ENCODE assay signal across 8 cellular contexts in the genomic region with DNA sequence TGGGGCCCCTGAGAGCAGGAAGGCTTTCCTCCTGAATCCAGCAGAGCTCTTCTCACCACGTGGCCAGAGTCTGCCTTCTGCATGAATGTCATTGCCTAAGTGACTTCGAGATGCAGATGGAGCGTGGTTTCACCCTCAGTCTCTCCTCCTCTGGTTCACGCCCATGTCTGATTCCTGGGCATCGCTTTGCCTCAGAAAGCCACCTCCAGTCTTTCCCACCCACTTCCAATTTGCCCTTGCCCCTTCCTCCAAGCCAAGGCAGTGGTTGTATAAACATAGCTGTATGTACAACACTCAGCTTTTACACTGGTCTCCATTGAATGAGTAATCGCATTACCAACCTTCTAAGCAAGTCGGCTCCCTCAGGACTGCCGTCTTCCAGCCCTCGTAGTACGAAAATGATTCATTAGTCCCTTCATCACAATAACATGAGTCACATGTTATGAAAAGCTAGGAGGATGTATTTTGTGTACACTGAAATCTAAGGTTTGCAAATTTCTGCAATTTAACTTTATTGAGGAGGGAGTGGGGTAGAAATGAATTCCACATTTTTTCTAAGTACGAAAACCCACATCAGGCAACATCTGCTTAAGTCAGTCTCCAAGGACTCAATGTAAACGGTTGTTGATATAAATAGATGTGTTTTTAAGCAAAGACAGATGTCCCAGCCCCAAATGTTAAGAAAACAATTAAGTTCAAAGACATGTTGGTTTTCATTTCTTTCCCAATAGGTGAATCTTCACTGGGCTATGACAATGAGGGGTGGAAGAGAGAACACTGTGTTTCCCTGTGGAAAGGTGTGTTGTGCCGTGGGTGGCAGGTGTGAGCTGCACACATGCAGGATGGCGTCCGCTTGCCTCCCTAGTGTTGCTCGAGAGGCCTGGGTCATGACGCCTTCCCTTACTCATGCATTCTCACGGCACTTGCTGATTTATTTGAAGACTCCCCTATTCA. TPM values are rescaled to one million over a fixed set of nuclear protein-coding genes. Genes with fewer than 3 reads are reported as not detected.
DNase-seq lines count a peak whose midpoint lies in the region; ATAC-seq, FAIRE-seq and TF ChIP-seq lines count a peak whose summit lies in the region.

No MANE protein-coding gene starts in this region.

- H3K27ac ChIP-seq in endothelial cell of umbilical vein (ENCODE audit: insufficient read depth, low read depth, low read length) (peak overlapping the region; percentile 45), psoas muscle (no peak overlapping the region), endodermal cell (ENCODE audit: low read depth, low read length) (no peak overlapping the region)

- H4K20me1 ChIP-seq in endothelial cell of umbilical vein (replicated peaks; ENCODE audit: control insufficient read depth, extremely low read depth, insufficient read depth, low read length): no peaks in the 10 kb centered on the region

- peak; percentile 92 for FAIRE-seq in endothelial cell of umbilical vein (lab: Jason Lieb, UNC)

- H3K4me3 Mint-ChIP-seq in endodermal cell: no peak overlapping the region

- peaks cover 8% of the 10 kb centered on the region for H3K4me1 Mint-ChIP-seq in endodermal cell

- H3K9ac ChIP-seq in endothelial cell of umbilical vein (replicated peaks; ENCODE audit: extremely low read depth, insufficient read depth, low read length) (no peak overlapping the region), endodermal cell (ENCODE audit: extremely low read depth, low read length, poor library complexity, severe bottlenecking) (no peak overlapping the region)

- H3K36me3 Mint-ChIP-seq in endodermal cell (ENCODE audit: low read depth): peaks cover 2% of the 10 kb centered on the region

- H3K9me3 Mint-ChIP-seq in endodermal cell: peaks cover 4% of the 10 kb centered on the region

- H3K27me3 Mint-ChIP-seq in endodermal cell (ENCODE audit: insufficient read depth): peaks cover 9% of the 10 kb centered on the region

- POLR2A ChIA-PET in endothelial cell of umbilical vein (lab: Charles Lee): interaction anchor here (0.6 kb wide), 1 partner anchor 460 kb away, joined by 3 read pairs; no protein-coding TSS in a partner anchor

- no peaks in the 10 kb centered on the region for H3K79me2 ChIP-seq in endothelial cell of umbilical vein (ENCODE audit: control insufficient read depth, insufficient read depth, low read length)

- intact Hi-C loops in endothelial cell of umbilical vein (cut with micrococcal nuclease): loop anchor here (2.0 kb wide), 1 partner anchor 31 kb away; a partner anchor contains a TSS
- intact Hi-C loops in psoas muscle (cut with DNase I): no loop called here

- no peaks in the 10 kb centered on the region for H3K27me3 ChIP-seq in endothelial cell of umbilical vein (ENCODE audit: control insufficient read depth in 2 of 2, insufficient read depth in 2 of 2, low read length in 2 of 2)
- H3K27me3 ChIP-seq in psoas muscle (ENCODE audit: insufficient read depth in 3 of 3, low read length in 2 of 3): no peaks in the 10 kb centered on the region
- H3K27me3 ChIP-seq in endodermal cell (ENCODE audit: control insufficient read depth, insufficient read depth, low read length, poor library complexity, severe bottlenecking): no peaks in the 10 kb centered on the region

- H3K9me3 ChIP-seq in endothelial cell of umbilical vein (replicated peaks; ENCODE audit: control insufficient read depth, insufficient read depth, low read length) (no peaks in the 10 kb centered on the region), psoas muscle (no peaks in the 10 kb centered on the region), endodermal cell (ENCODE audit: control insufficient read depth, low read length) (peaks cover 3% of the 10 kb centered on the region)

- peak; percentile 97 for DNase-seq in EH (ENCODE audit: low read depth)
- DNase-seq in LHCN-M2 (ENCODE audit: low read depth): peak; percentile 96
- DNase-seq in endothelial cell of umbilical vein (ENCODE audit: low read depth, low spot score): peak; percentile 91
- DNase-seq in psoas muscle: peak in 1 of 2 donors; percentile 58
- no peak for DNase-seq in NCI-H774 (lab: John Stamatoyannopoulos, UW)
- no peak for DNase-seq in HuH-7 (ENCODE audit: low spot score)
- no peak for DNase-seq in endodermal cell
- DNase-seq in RPMI8226: no peak

- 67 to 70% (median 69%) methylated on average over 18 of the region's 18 CpGs for WGBS in psoas muscle, 3 donors
- 92 to 94% methylated on average over 8 to 18 of the region's 18 CpGs for WGBS in endodermal cell (ENCODE audit: insufficient coverage in 1 of 2, insufficient read length in 1 of 2), 2 experiments

- peak overlapping the region; percentile 4 for H2AFZ ChIP-seq in endothelial cell of umbilical vein (ENCODE audit: low read depth, low read length)

- H3K9me1 ChIP-seq in endothelial cell of umbilical vein (replicated peaks; ENCODE audit: control insufficient read depth, extremely low read depth, insufficient read depth, low read length): no peaks in the 10 kb centered on the region

- H3K4me1 ChIP-seq in endothelial cell of umbilical vein (ENCODE audit: control insufficient read depth, extremely low read depth, insufficient read depth, low read length) (peaks cover 17% of the 10 kb centered on the region), psoas muscle (no peaks in the 10 kb centered on the region), endodermal cell (ENCODE audit: control insufficient read depth, insufficient read depth, low read length) (no peaks in the 10 kb centered on the region)

- TF ChIP-seq POLR2A in endothelial cell of umbilical vein (IDR thresholded peaks at IDR 0.05; ENCODE audit: low read depth, low read length): no peak

- H3K4me3 ChIP-seq in endothelial cell of umbilical vein (replicated peaks in 1 of 3; ENCODE audit: insufficient read depth in 1 of 3, low read depth in 1 of 3, low read length in 3 of 3): no peak overlapping the region
- H3K4me3 ChIP-seq in psoas muscle: no peak overlapping the region
- no peak overlapping the region for H3K4me3 ChIP-seq in endodermal cell (ENCODE audit: low read length)

- BruUV-seq in endothelial cell of umbilical vein (replicated peaks; lab: Mats Ljungman, UMichigan): no TSS peak

- CTCF ChIA-PET in endothelial cell of umbilical vein (lab: Charles Lee): interaction anchor here (0.7 to 1.2 kb wide), 5 partner anchors 11 to 363 kb away, joined by 3 to 4 read pairs (median 3); no protein-coding TSS in a partner anchor

- dilution Hi-C loops in endothelial cell of umbilical vein (cut with MboI; ENCODE audit: extremely low pct_ligation_motif_present, low sequenced_read_pairs): no loop called here

- H3K36me3 ChIP-seq in endothelial cell of umbilical vein (ENCODE audit: control insufficient read depth in 2 of 2, extremely low read depth in 1 of 2, insufficient read depth in 2 of 2, low read length in 2 of 2) (no peaks in the 10 kb centered on the region), psoas muscle (ENCODE audit: insufficient read depth in 1 of 2, low read depth in 1 of 2) (no peaks in the 10 kb centered on the region), endodermal cell (ENCODE audit: control insufficient read depth, insufficient read depth, low read length) (no peaks in the 10 kb centered on the region)

- TF ChIP-seq CTCF in endothelial cell of umbilical vein (IDR thresholded peaks at IDR 0.05; ENCODE audit: extremely low read depth in 1 of 2, insufficient read depth in 1 of 2, low read depth in 1 of 2, low read length in 2 of 2) (no peak), psoas muscle (IDR thresholded peaks at IDR 0.05) (no peak), endodermal cell (conservative IDR thresholded peaks at IDR 0.05) (no peak)

- ATAC-seq in psoas muscle: peak; percentile 51 to 78 (median 60)

- peak overlapping the region; percentile 23 for H3K4me2 ChIP-seq in endothelial cell of umbilical vein (ENCODE audit: insufficient read depth, low read length)

- H3K27ac Mint-ChIP-seq in endodermal cell: no peak overlapping the region

TF ChIP-seq in endothelial cell of umbilical vein, 7 proteins besides CTCF, POLR2A, EP300 and RAD21:
- TF ChIP-seq, protein P1, sequence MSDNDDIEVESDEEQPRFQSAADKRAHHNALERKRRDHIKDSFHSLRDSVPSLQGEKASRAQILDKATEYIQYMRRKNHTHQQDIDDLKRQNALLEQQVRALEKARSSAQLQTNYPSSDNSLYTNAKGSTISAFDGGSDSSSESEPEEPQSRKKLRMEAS (IDR thresholded peaks at IDR 0.05; ENCODE audit: insufficient read depth, insufficient read length): no peak
- no peak for TF ChIP-seq POLR2AphosphoS5 (IDR thresholded peaks at IDR 0.05; ENCODE audit: insufficient read depth, low read depth, low read length)
- no peak for TF ChIP-seq GATA2 (IDR thresholded peaks at IDR 0.05; ENCODE audit: insufficient read depth, insufficient read length, low read depth, low read length)
- no peak for TF ChIP-seq EZH2 (IDR thresholded peaks at IDR 0.05; ENCODE audit: borderline replicate concordance, low read depth, low read length, severe bottlenecking)
- TF ChIP-seq FOS (IDR thresholded peaks at IDR 0.05; ENCODE audit: borderline replicate concordance, insufficient read depth, low read length): peak; percentile 91
- peak; percentile 93 for TF ChIP-seq JUN (IDR thresholded peaks at IDR 0.05; ENCODE audit: borderline replicate concordance, insufficient read depth, insufficient read length, low read depth)
- no peak for TF ChIP-seq MYC (IDR thresholded peaks at IDR 0.05; ENCODE audit: low read depth, low read length)

RNA-seq across cellular contexts. Expression of a gene that starts 32.3 kb away (rescaled TPM):
- total RNA-seq in LHCN-M2 (2014; rRNA removed) (7.3 and 8.5 TPM in 2 replicates), endothelial cell of umbilical vein (42.1 and 54.5 TPM in 2 replicates), psoas muscle (100 to 1,000 TPM in 1 of 4 donors, 10 to 100 TPM in 3; 37.0 to 494 (median 96.6) TPM), endodermal cell (100 to 1,000 TPM in 1 of 2 donors, 10 to 100 TPM in 1; 98.4 to 102 TPM)
- polyA plus RNA-seq in LHCN-M2 (2012): 8.9 TPM
- polyA plus RNA-seq in endothelial cell of umbilical vein (14.3 and 16.3 TPM in 2 replicates), psoas muscle (100 to 1,000 TPM in 1 of 3 donors, 10 to 100 TPM in 2; 43.4 to 115 (median 57.8) TPM)
- 19.5 and 21.1 TPM in 2 replicates for polyA plus RNA-seq in endothelial cell of umbilical vein (2011; cell fraction: cytosol; rRNA removed)
- polyA plus RNA-seq in endothelial cell of umbilical vein (2011; cell fraction: nucleus; rRNA removed): 38.9 and 39.4 TPM in 2 replicates
- 21.6 and 28.1 TPM in 2 replicates for polyA plus RNA-seq in endothelial cell of umbilical vein (2012)
- polyA minus RNA-seq in endothelial cell of umbilical vein: 22.2 and 22.3 TPM in 2 replicates
- polyA minus RNA-seq in endothelial cell of umbilical vein (2011; cell fraction: cytosol; rRNA and poly(A)+ RNA removed): 22.4 TPM
- 17.9 and 19.1 TPM in 2 replicates for polyA minus RNA-seq in endothelial cell of umbilical vein (2011; cell fraction: nucleus; rRNA and poly(A)+ RNA removed)
- polyA plus RNA-seq in endodermal cell (2013, experiment 1 of 2): 25.0 TPM
- polyA plus RNA-seq in endodermal cell (2013, experiment 2 of 2): 24.8 TPM

Comparison
In these comparisons a context has a peak if more than half of its experiments do, and no peak if none do; other contexts are left out.
1. DNase-seq: peak in EH (single experiment), LHCN-M2 (single experiment) and endothelial cell of umbilical vein (single experiment); none in NCI-H774 (single experiment), HuH-7 (single experiment), endodermal cell (single experiment) and RPMI8226 (single experiment).